In the genomic region with DNA sequence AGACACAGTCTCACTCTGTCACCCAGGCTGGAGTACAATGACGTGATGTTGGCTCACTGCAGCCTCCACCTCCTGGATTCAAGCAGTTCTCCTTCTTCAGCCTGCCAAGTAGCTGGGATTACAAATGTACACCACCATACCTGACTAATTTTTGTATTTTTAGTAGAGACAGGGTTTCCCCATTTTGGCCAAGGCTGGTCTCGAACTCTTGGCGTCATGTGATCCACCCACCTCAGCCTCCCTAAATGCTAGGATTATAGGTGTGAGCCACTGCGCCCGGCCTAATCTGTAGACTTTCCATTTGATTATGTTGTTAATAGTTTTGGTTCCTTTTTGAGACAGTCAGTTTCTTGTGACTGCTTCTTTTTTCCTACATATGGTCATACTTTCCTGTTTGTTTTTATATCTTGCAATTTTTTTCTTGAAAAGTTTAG, we compare ENCODE assay signal across 11 cellular contexts. TPM values are rescaled to one million over a fixed set of nuclear protein-coding genes. Genes with fewer than 3 reads are reported as not detected.
DNase-seq lines count a peak whose midpoint lies in the region; ATAC-seq and TF ChIP-seq lines count a peak whose summit lies in the region.
"Had no signal": no experiment of that assay in that cellular context is flagged by ENCODE, and none has a peak within 500 bp of the region (broad histone marks: within the 10 kb centered on the region; RNA-seq: fewer than 3 reads in every experiment).

No MANE protein-coding gene starts in this region.

- peaks cover 29 to 37% (median 30%) of the 10 kb centered on the region in 3 donors for H3K4me1 Mint-ChIP-seq in CD8-positive, alpha-beta memory T cell
- H3K4me1 Mint-ChIP-seq in T-helper 17 cell (peaks cover 19% of the 10 kb centered on the region), MCF 10A (ENCODE audit: insufficient read depth, unreplicated experiment) (peaks cover 5% of the 10 kb centered on the region)
- H3K4me1 Mint-ChIP-seq: H9 had no signal

- peak; percentile 68 for ATAC-seq in GM21390 (IDR thresholded peaks at IDR 0.05; ENCODE audit: unreplicated experiment)
- ATAC-seq in T-helper 17 cell = no peak

- intact Hi-C loops in MCF 10A (cut with micrococcal nuclease) = no loop called here

- H3K27me3 Mint-ChIP-seq in CD8-positive, alpha-beta memory T cell = no peaks in the 10 kb centered on the region
- no peaks in the 10 kb centered on the region for H3K27me3 Mint-ChIP-seq in T-helper 17 cell
- H3K27me3 Mint-ChIP-seq in MCF 10A (ENCODE audit: insufficient read depth, unreplicated experiment) = no peaks in the 10 kb centered on the region

- peaks cover 9% of the 10 kb centered on the region for H3K4me1 ChIP-seq in CD8-positive, alpha-beta memory T cell (ENCODE audit: insufficient read depth, low read length)
- no peaks in the 10 kb centered on the region for H3K4me1 ChIP-seq in SJCRH30

- no peak overlapping the region for H3K27ac ChIP-seq in CD8-positive, alpha-beta memory T cell (ENCODE audit: low read depth, low read length)
- no peak overlapping the region for H3K27ac ChIP-seq in SJCRH30

- peak overlapping the region in 4 of 7 donors; percentile 16 to 41 (median 33) for H3K4me3 Mint-ChIP-seq in CD8-positive, alpha-beta memory T cell
- H3K4me3 Mint-ChIP-seq in T-helper 17 cell (peak overlapping the region; percentile 49), MCF 10A (ENCODE audit: unreplicated experiment) (no peak overlapping the region)
- H3K4me3 Mint-ChIP-seq: CD14-positive monocyte, H9 had no signal

- no peaks in the 10 kb centered on the region for H3K27me3 ChIP-seq in CD8-positive, alpha-beta memory T cell (ENCODE audit: insufficient read depth, low read length, poor library complexity, severe bottlenecking)
- no peaks in the 10 kb centered on the region for H3K27me3 ChIP-seq in SJCRH30

- BruUV-seq in MCF 10A (replicated peaks; lab: Mats Ljungman, UMichigan) = no TSS peak

- POLR2A ChIA-PET in CD8-positive, alpha-beta memory T cell (lab: Charles Lee) = no interaction called here
- POLR2A ChIA-PET in MCF 10A (lab: Yijun Ruan, JAX) = interaction anchor here (0.6 to 1.1 kb wide), 2 partner anchors 75 to 105 kb away, joined by 3 read pairs; no protein-coding TSS in a partner anchor

- CTCF ChIA-PET in CD8-positive, alpha-beta memory T cell (lab: Charles Lee) = no interaction called here
- CTCF ChIA-PET in MCF 10A (lab: Yijun Ruan, JAX) = interaction anchor here (1.1 kb wide), 1 partner anchor 46 kb away, joined by 3 read pairs; no protein-coding TSS in a partner anchor

- no peak for DNase-seq in CD8-positive, alpha-beta memory T cell
- DNase-seq in T-helper 17 cell (no peak), fibroblast of the aortic adventitia (ENCODE audit: low read depth) (peak; percentile 22), NOMO-1 (lab: John Stamatoyannopoulos, UW; ENCODE audit: unreplicated experiment in 2 of 2) (no peak), superior temporal gyrus (ENCODE audit: extremely low spot score) (no peak), SJCRH30 (no peak), MCF 10A (ENCODE audit: unreplicated experiment) (no peak)
- DNase-seq: H9, NCI-H2171 had no signal

- TF ChIP-seq CTCF in fibroblast of the aortic adventitia (IDR thresholded peaks at IDR 0.05; ENCODE audit: insufficient read depth, low read length) = no peak
- TF ChIP-seq CTCF in MCF 10A (IDR thresholded peaks at IDR 0.05; ENCODE audit: unreplicated experiment) = no peak

- peak overlapping the region in 4 of 8 donors; percentile 26 to 67 (median 48) for H3K27ac Mint-ChIP-seq in CD8-positive, alpha-beta memory T cell
- peak overlapping the region; percentile 83 for H3K27ac Mint-ChIP-seq in T-helper 17 cell
- H3K27ac Mint-ChIP-seq in MCF 10A (ENCODE audit: low read depth, unreplicated experiment) = no peak overlapping the region

- H3K9me3 Mint-ChIP-seq in CD8-positive, alpha-beta memory T cell = no peaks in the 10 kb centered on the region
- no peaks in the 10 kb centered on the region for H3K9me3 Mint-ChIP-seq in MCF 10A (ENCODE audit: unreplicated experiment)
- H3K9me3 Mint-ChIP-seq: CD14-positive monocyte, H9 had no signal

- peaks cover 8% of the 10 kb centered on the region for H3K36me3 ChIP-seq in CD8-positive, alpha-beta memory T cell (ENCODE audit: insufficient read depth, low read length)
- H3K36me3 ChIP-seq in SJCRH30 = peaks cover 44% of the 10 kb centered on the region

- no peaks in the 10 kb centered on the region for H3K9me3 ChIP-seq in CD8-positive, alpha-beta memory T cell (ENCODE audit: low read length)
- H3K9me3 ChIP-seq in T-helper 17 cell (ENCODE audit: control insufficient read depth, low read length, poor library complexity, severe bottlenecking) = no peaks in the 10 kb centered on the region
- H3K9me3 ChIP-seq in SJCRH30 (replicated peaks) = no peaks in the 10 kb centered on the region; the same call in 1 of the 2 replicates

- H3K36me3 Mint-ChIP-seq in CD8-positive, alpha-beta memory T cell = peaks cover 3 to 59% (median 6%) of the 10 kb centered on the region in 3 donors
- H3K36me3 Mint-ChIP-seq in T-helper 17 cell (ENCODE audit: low read depth) = no peaks in the 10 kb centered on the region
- peaks cover 30% of the 10 kb centered on the region for H3K36me3 Mint-ChIP-seq in MCF 10A (ENCODE audit: insufficient read depth, unreplicated experiment)

- H3K4me3 ChIP-seq in CD8-positive, alpha-beta memory T cell (ENCODE audit: low read length) = no peak overlapping the region
- H3K4me3 ChIP-seq in fibroblast of the aortic adventitia (ENCODE audit: low read depth, low read length) (no peak overlapping the region), SJCRH30 (no peak overlapping the region)

RNA-seq across cellular contexts. Expression of gene MTREX, which starts 31.0 kb away (rescaled TPM):
- total RNA-seq in CD8-positive, alpha-beta memory T cell = 100 to 1,000 TPM in 1 of 2 experiments, 10 to 100 TPM in 1; 98.9 to 109 TPM
- 32.4 TPM for polyA plus RNA-seq in CD8-positive, alpha-beta memory T cell
- total RNA-seq in T-helper 17 cell (10 to 100 TPM; 61.0 to 73.7 TPM), fibroblast of the aortic adventitia (ENCODE audit: low replicate concordance) (102 and 123 TPM in 2 replicates), MCF 10A (2022) (113 and 118 TPM in 2 replicates)
- 109 and 130 TPM in 2 replicates for total RNA-seq in SJCRH30 (2014; rRNA removed; shearing (Covaris generic))

RNA-seq across cellular contexts. Expression of gene DHX29, which starts 31.3 kb away (rescaled TPM):
- 10 to 100 TPM; 21.6 to 21.7 TPM for total RNA-seq in CD8-positive, alpha-beta memory T cell
- polyA plus RNA-seq in CD8-positive, alpha-beta memory T cell = 25.5 TPM
- total RNA-seq in T-helper 17 cell (10 to 100 TPM; 12.7 to 19.0 TPM), fibroblast of the aortic adventitia (ENCODE audit: low replicate concordance) (36.7 and 53.4 TPM in 2 replicates), MCF 10A (2022) (18.1 and 21.8 TPM in 2 replicates)
- 38.1 and 41.3 TPM in 2 replicates for total RNA-seq in SJCRH30 (2014; rRNA removed; shearing (Covaris generic))
